In genomic region chr2:213151437-213152064, GRCh38 we compare ENCODE assay signal across 8 cellular contexts. TPM values are rescaled to one million over a fixed set of nuclear protein-coding genes. Genes with fewer than 3 reads are reported as not detected.
DNase-seq lines count a peak whose midpoint lies in the region; ATAC-seq and TF ChIP-seq lines count a peak whose summit lies in the region.

TSS of gene IKZF2 (minus strand) at chr2:213151612. CDS start at chr2:213148629, 2,983 bp downstream.

- peaks cover 33% of the 10 kb centered on the region for H3K4me1 ChIP-seq in CD4-positive, CD25-positive, alpha-beta regulatory T cell (ENCODE audit: control insufficient read depth, insufficient read depth, low read length, poor library complexity, severe bottlenecking)
- peaks cover under 1% of the 10 kb centered on the region for H3K4me1 ChIP-seq in endodermal cell (ENCODE audit: control insufficient read depth, insufficient read depth, low read length)

- peak within 1 kb of the TSS; percentile 95 to 98 (median 98) for H3K27ac Mint-ChIP-seq in CD4-positive, CD25-positive, alpha-beta regulatory T cell
- H3K27ac Mint-ChIP-seq in endodermal cell (peak within 1 kb of the TSS; percentile 94), mesothelial cell of epicardium (peak within 1 kb of the TSS; percentile 95)

- 0% methylated on average over 7 to 86 of the region's 87 CpGs for WGBS in endodermal cell (ENCODE audit: insufficient coverage in 1 of 2, insufficient read length in 1 of 2), 2 experiments

- peak within 1 kb of the TSS; percentile 94 to 99 (median 96) for H3K4me3 Mint-ChIP-seq in CD4-positive, CD25-positive, alpha-beta regulatory T cell
- H3K4me3 Mint-ChIP-seq in endodermal cell (peak within 1 kb of the TSS; percentile 81), mesothelial cell of epicardium (peak within 1 kb of the TSS; percentile 88)

- no peaks in the 10 kb centered on the region for H3K27me3 ChIP-seq in CD4-positive, CD25-positive, alpha-beta regulatory T cell (ENCODE audit: control insufficient read depth, insufficient read depth, low read length)
- peaks cover 13% of the 10 kb centered on the region for H3K27me3 ChIP-seq in endodermal cell (ENCODE audit: control insufficient read depth, insufficient read depth, low read length, poor library complexity, severe bottlenecking)

- no peaks in the 10 kb centered on the region for H3K9me3 ChIP-seq in CD4-positive, CD25-positive, alpha-beta regulatory T cell (ENCODE audit: control insufficient read depth in 2 of 2, low read length in 2 of 2)
- H3K9me3 ChIP-seq in endodermal cell (ENCODE audit: control insufficient read depth, low read length), result no peaks in the 10 kb centered on the region

- TF ChIP-seq CTCF in endodermal cell (conservative IDR thresholded peaks at IDR 0.05) (no peak), mesothelial cell of epicardium (IDR thresholded peaks at IDR 0.05; ENCODE audit: unreplicated experiment) (no peak)

- H3K9ac ChIP-seq in endodermal cell (ENCODE audit: extremely low read depth, low read length, poor library complexity, severe bottlenecking), result peak within 1 kb of the TSS; percentile 52

- no peaks in the 10 kb centered on the region for H3K36me3 ChIP-seq in CD4-positive, CD25-positive, alpha-beta regulatory T cell (ENCODE audit: control insufficient read depth, insufficient read depth, low read length)
- no peaks in the 10 kb centered on the region for H3K36me3 ChIP-seq in endodermal cell (ENCODE audit: control insufficient read depth, insufficient read depth, low read length)

- no peaks in the 10 kb centered on the region for H3K9me3 Mint-ChIP-seq in CD4-positive, CD25-positive, alpha-beta regulatory T cell
- H3K9me3 Mint-ChIP-seq in endodermal cell (no peaks in the 10 kb centered on the region), mesothelial cell of epicardium (no peaks in the 10 kb centered on the region)

- DNase-seq in CD4-positive, CD25-positive, alpha-beta regulatory T cell, result peak; percentile 76 to 96 (median 87)
- DNase-seq in NCI-H774 (lab: John Stamatoyannopoulos, UW) (peak; percentile 86), endodermal cell (peak; percentile 88), mesothelial cell of epicardium (ENCODE audit: low spot score in 2 of 2, unreplicated experiment in 2 of 2) (peak; percentile 79 to 82)
- peak; percentile 23 to 49 (median 32) for DNase-seq in activated CD8-positive, alpha-beta memory T cell treated with anti-CD3 and anti-CD28 coated beads for 48 hours (ENCODE audit: low read depth in 2 of 3, low spot score in 2 of 3)
- DNase-seq in stimulated activated CD8-positive, alpha-beta memory T cell treated with anti-CD3 and anti-CD28 coated beads, Interleukin-15, amount 100 ng/mL, for 24 hours (ENCODE audit: low read depth), result peak; percentile 45

- H3K4me3 ChIP-seq in CD4-positive, CD25-positive, alpha-beta regulatory T cell (ENCODE audit: low read depth, low read length), result peak within 1 kb of the TSS; percentile 99
- H3K4me3 ChIP-seq in endodermal cell (ENCODE audit: low read length), result peak within 1 kb of the TSS; percentile 96

- H3K27me3 Mint-ChIP-seq in CD4-positive, CD25-positive, alpha-beta regulatory T cell, result peaks cover 4% of the 10 kb centered on the region
- peaks cover 4% of the 10 kb centered on the region for H3K27me3 Mint-ChIP-seq in endodermal cell (ENCODE audit: insufficient read depth)
- no peaks in the 10 kb centered on the region for H3K27me3 Mint-ChIP-seq in mesothelial cell of epicardium (ENCODE audit: low read depth)

- peak within 1 kb of the TSS; percentile 95 for H3K27ac ChIP-seq in CD4-positive, CD25-positive, alpha-beta regulatory T cell (ENCODE audit: insufficient read depth, low read length, poor library complexity, severe bottlenecking)
- H3K27ac ChIP-seq in endodermal cell (ENCODE audit: low read depth, low read length), result peak within 1 kb of the TSS; percentile 55

- H3K36me3 Mint-ChIP-seq in CD4-positive, CD25-positive, alpha-beta regulatory T cell, result peaks cover 7% of the 10 kb centered on the region
- H3K36me3 Mint-ChIP-seq in endodermal cell (ENCODE audit: low read depth) (no peaks in the 10 kb centered on the region), mesothelial cell of epicardium (no peaks in the 10 kb centered on the region)

- peak; percentile 73 for ATAC-seq in CD4-positive, CD25-positive, alpha-beta regulatory T cell (ENCODE audit: low read depth in 2 of 2)
- ATAC-seq in GM19397 (IDR thresholded peaks at IDR 0.05; ENCODE audit: unreplicated experiment) (peak; percentile 72), HG03558 (IDR thresholded peaks at IDR 0.05; ENCODE audit: extremely low read depth, unreplicated experiment) (peak; percentile 42)

- peaks cover 10 to 42% (median 29%) of the 10 kb centered on the region in 4 donors for H3K4me1 Mint-ChIP-seq in CD4-positive, CD25-positive, alpha-beta regulatory T cell
- peaks cover 38% of the 10 kb centered on the region for H3K4me1 Mint-ChIP-seq in endodermal cell
- H3K4me1 Mint-ChIP-seq in mesothelial cell of epicardium, result peaks cover 57% of the 10 kb centered on the region

RNA-seq across cellular contexts. Expression of gene IKZF2, which starts in this region (rescaled TPM):
- 225 TPM for total RNA-seq in CD4-positive, CD25-positive, alpha-beta regulatory T cell
- 10 to 100 TPM; 26.8 to 36.7 (median 33.7) TPM for polyA plus RNA-seq in CD4-positive, CD25-positive, alpha-beta regulatory T cell
- total RNA-seq in endodermal cell (1 to 10 TPM; 3.9 to 8.7 TPM), mesothelial cell of epicardium (44.8 to 47.5 TPM (median 44.9 TPM) in 3 replicates)
- polyA plus RNA-seq in endodermal cell (2013, experiment 1 of 2), result 5.1 TPM
- 5.6 TPM for polyA plus RNA-seq in endodermal cell (2013, experiment 2 of 2)

Comparison
In these comparisons a context has a peak if more than half of its experiments do, and no peak if none do; other contexts are left out.
1. Peak in every context shown above with its lines: DNase-seq, ATAC-seq, H3K4me3 ChIP-seq and H3K27ac ChIP-seq.
2. DNase-seq: peak in every context shown above with its lines; median percentile 88 in endodermal cell; 87 in CD4-positive, CD25-positive, alpha-beta regulatory T cell; 86 in NCI-H774; 80 in mesothelial cell of epicardium; 45 in stimulated activated CD8-positive, alpha-beta memory T cell treated with anti-CD3 and anti-CD28 coated beads, Interleukin-15, amount 100 ng/mL, for 24 hours; 32 in activated CD8-positive, alpha-beta memory T cell treated with anti-CD3 and anti-CD28 coated beads for 48 hours.